In the genomic region with DNA sequence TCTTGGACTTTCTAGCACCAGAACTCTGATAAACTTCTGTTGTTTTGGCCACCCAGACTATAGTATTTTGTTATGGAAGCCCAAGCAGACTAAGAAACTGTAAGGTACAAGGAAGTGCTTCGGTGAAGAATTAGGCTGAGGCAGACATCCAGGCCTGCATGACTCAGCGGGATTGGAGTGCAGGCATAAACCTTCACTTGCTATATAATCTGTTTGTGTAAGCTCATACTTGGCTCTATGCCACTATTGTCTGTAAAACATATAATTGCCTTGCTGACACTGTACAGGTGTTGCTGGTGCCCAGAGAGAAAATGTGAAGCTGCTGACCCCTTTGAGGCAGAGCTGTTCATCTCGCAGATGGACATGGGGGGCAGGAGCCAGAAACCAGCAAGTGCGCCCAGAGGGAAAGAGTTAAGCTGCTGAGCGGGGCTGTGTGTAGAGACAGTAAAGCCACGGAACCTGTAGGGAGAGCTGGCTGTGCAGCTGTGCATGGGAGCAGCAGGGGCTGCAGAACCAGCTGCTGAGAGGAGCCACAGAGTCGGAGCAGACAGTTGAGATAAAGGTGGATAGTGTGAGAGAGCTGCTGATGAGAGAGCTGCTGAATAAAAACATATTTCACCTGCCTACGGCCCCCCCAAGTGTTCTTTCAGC, we compare ENCODE assay signal across 13 cellular contexts.
DNase-seq lines count a peak whose midpoint lies in the region; FAIRE-seq and TF ChIP-seq lines count a peak whose summit lies in the region.
"Had no signal": no experiment of that assay in that cellular context is flagged by ENCODE, and none has a peak within 500 bp of the region (broad histone marks: within the 10 kb centered on the region; RNA-seq: fewer than 3 reads in every experiment).

No MANE protein-coding gene starts in this region.

- H3K36me3 ChIP-seq in OCI-LY7 (ENCODE audit: insufficient read depth, low read length) (no peaks in the 10 kb centered on the region), small intestine (ENCODE audit: control insufficient read depth in 2 of 2, insufficient read depth in 2 of 2, low read length in 2 of 2) (no peaks in the 10 kb centered on the region)
- H3K36me3 ChIP-seq: colonic mucosa, heart left ventricle had no signal

- H3K79me2 ChIP-seq in OCI-LY7 (ENCODE audit: insufficient read depth, low read depth, low read length): no peaks in the 10 kb centered on the region

- H3K27me3 ChIP-seq in small intestine (ENCODE audit: control insufficient read depth in 2 of 2, insufficient read depth in 2 of 2, low read length in 2 of 2): no peaks in the 10 kb centered on the region
- H3K27me3 ChIP-seq: colonic mucosa, heart left ventricle had no signal

- H4K20me1 ChIP-seq in OCI-LY7 (ENCODE audit: insufficient read depth, low read length): no peaks in the 10 kb centered on the region

- intact Hi-C loops in OCI-LY7 (cut with micrococcal nuclease; ENCODE audit: unreplicated experiment): no loop called here

- H3K9me3 ChIP-seq in OCI-LY7 (ENCODE audit: low read length) (no peaks in the 10 kb centered on the region), small intestine (ENCODE audit: control insufficient read depth, low read depth) (no peaks in the 10 kb centered on the region)
- H3K9me3 ChIP-seq: colonic mucosa had no signal

- H3K4me1 ChIP-seq in OCI-LY7 (ENCODE audit: insufficient read depth, low read length, poor library complexity, severe bottlenecking) (no peaks in the 10 kb centered on the region), small intestine (ENCODE audit: control insufficient read depth in 2 of 2, insufficient read depth in 1 of 2, low read depth in 1 of 2, low read length in 1 of 2) (no peaks in the 10 kb centered on the region)
- H3K4me1 ChIP-seq: colonic mucosa, heart left ventricle had no signal

- DNase-seq in NCI-H510A treated with DMSO at 0.1 percent for 48 hours (lab: John Stamatoyannopoulos, UW) (peak; percentile 5), NCI-H510A (lab: John Stamatoyannopoulos, UW) (no peak), OCI-LY7 (ENCODE audit: low spot score) (peak; percentile 1), epithelial cell of esophagus (ENCODE audit: low read depth) (peak; percentile 68), small intestine (peak; percentile 28), AML-193 (lab: John Stamatoyannopoulos, UW) (no peak), dedifferentiated amniotic fluid mesenchymal stem cell (ENCODE audit: extremely low spot score) (no peak)
- no peak for DNase-seq in activated effector memory CD4-positive, alpha-beta T cell treated with Interleukin-2 at 50 U/mL for 16 hours
- DNase-seq: colonic mucosa, H9, heart left ventricle, midbrain, NCI-H1694 treated with DMSO at 0.1 percent for 48 hours had no signal

- no peak overlapping the region for H3K4me3 ChIP-seq in OCI-LY7 (ENCODE audit: low read depth, low read length, poor library complexity, severe bottlenecking)
- H3K4me3 ChIP-seq in epithelial cell of esophagus (ENCODE audit: low read length): no peak overlapping the region
- H3K4me3 ChIP-seq in small intestine (ENCODE audit: low read depth in 1 of 2, low read length in 2 of 2): no peak overlapping the region
- H3K4me3 ChIP-seq: colonic mucosa, heart left ventricle had no signal

- POLR2A ChIA-PET in OCI-LY7 (lab: Charles Lee): no interaction called here

- no peak for TF ChIP-seq CTCF in OCI-LY7 (conservative IDR thresholded peaks at IDR 0.05; ENCODE audit: low read length)
- no peak for TF ChIP-seq CTCF in epithelial cell of esophagus (IDR thresholded peaks at IDR 0.05; ENCODE audit: insufficient read depth, low read depth, low read length, missing control alignments)

- H2AFZ ChIP-seq in OCI-LY7 (ENCODE audit: low read length): no peak overlapping the region

- no peaks in the 10 kb centered on the region for H3K9me2 ChIP-seq in OCI-LY7 (ENCODE audit: insufficient read depth, low read length)

- FAIRE-seq in small intestine (lab: Jason Lieb, UNC): no peak

- CTCF ChIA-PET in OCI-LY7 (lab: Charles Lee; ENCODE audit: unreplicated experiment): no interaction called here

- H3K4me2 ChIP-seq in OCI-LY7 (ENCODE audit: low read length): no peak overlapping the region

- H3K27ac ChIP-seq in OCI-LY7 (ENCODE audit: low read depth, low read length, poor library complexity, severe bottlenecking) (no peak overlapping the region), small intestine (ENCODE audit: low read depth in 1 of 2, low read length in 1 of 2) (no peak overlapping the region)
- H3K27ac ChIP-seq: colonic mucosa, heart left ventricle had no signal

- BruUV-seq in OCI-LY7 (replicated peaks; lab: Mats Ljungman, UMichigan): no TSS peak

- WGBS in small intestine, 3 donors: 43 to 55% (median 53%) methylated on average over 8 of the region's 8 CpGs

Comparison
In these comparisons a context has a peak if more than half of its experiments do, and no peak if none do; other contexts are left out.
1. DNase-seq: peak in NCI-H510A treated with DMSO at 0.1 percent for 48 hours (single experiment), OCI-LY7 (single experiment), epithelial cell of esophagus (single experiment) and small intestine (single experiment); none in NCI-H510A (single experiment), AML-193 (0 of 2), activated effector memory CD4-positive, alpha-beta T cell treated with Interleukin-2 at 50 U/mL for 16 hours (single experiment) and dedifferentiated amniotic fluid mesenchymal stem cell (single experiment).